9 cellular contexts compared by ENCODE assay signal in genomic region chr22:21698430-21699329, GRCh38. TPM values are rescaled to one million over a fixed set of nuclear protein-coding genes. Genes with fewer than 3 reads are reported as not detected.
DNase-seq lines count a peak whose midpoint lies in the region; ATAC-seq and TF ChIP-seq lines count a peak whose summit lies in the region.
"Had no signal": no experiment of that assay in that cellular context is flagged by ENCODE, and none has a peak within 500 bp of the region (broad histone marks: within the 10 kb centered on the region; RNA-seq: fewer than 3 reads in every experiment).

No MANE protein-coding gene starts in this region.

- no peak overlapping the region for H3K4me3 ChIP-seq in MG63
- no peak overlapping the region for H3K4me3 ChIP-seq in gastroesophageal sphincter
- no peak overlapping the region for H3K4me3 ChIP-seq in Caco-2 (ENCODE audit: low read depth, low read length)

- peaks cover 12% of the 10 kb centered on the region for H3K4me1 Mint-ChIP-seq in Caco-2 (ENCODE audit: low read depth, unreplicated experiment)

- TF ChIP-seq EP300 in gastroesophageal sphincter (IDR thresholded peaks at IDR 0.05): no peak

- peaks cover 23% of the 10 kb centered on the region for H3K36me3 Mint-ChIP-seq in Caco-2 (ENCODE audit: insufficient read depth, unreplicated experiment)

- no peak overlapping the region for H3K27ac Mint-ChIP-seq in Caco-2 (ENCODE audit: unreplicated experiment)

- H3K27ac ChIP-seq in gastroesophageal sphincter: peak overlapping the region; percentile 30 to 84 (median 83)

- TF ChIP-seq CTCF in gastroesophageal sphincter (IDR thresholded peaks at IDR 0.05): no peak
- no peak for TF ChIP-seq CTCF in Caco-2 (IDR thresholded peaks at IDR 0.05; ENCODE audit: insufficient read depth in 1 of 2, low read depth in 1 of 2, low read length in 1 of 2, severe bottlenecking in 1 of 2, unreplicated experiment in 1 of 2)

- DNase-seq in MG63 (peak; percentile 14), sciatic nerve (ENCODE audit: low spot score) (no peak), Caco-2 (no peak), NCI-H1417 treated with DMSO at 0.1 percent for 48 hours (lab: John Stamatoyannopoulos, UW) (no peak), retina (no peak)
- DNase-seq: activated CD8-positive, alpha-beta memory T cell treated with anti-CD3 and anti-CD28 coated beads for 24 hours; stimulated activated CD4-positive, alpha-beta T cell treated with anti-CD3 and anti-CD28 coated beads, Interleukin-4, amount 100 ng/mL, for 24 hours had no signal

- peaks cover 23% of the 10 kb centered on the region for H3K36me3 ChIP-seq in MG63
- H3K36me3 ChIP-seq in gastroesophageal sphincter: peaks cover 0 to 80% of the 10 kb centered on the region in 2 donors
- H3K36me3 ChIP-seq in Caco-2 (ENCODE audit: control insufficient read depth, insufficient read depth, low read length): peaks cover 2% of the 10 kb centered on the region; the same call in 1 of the 2 replicates

- H3K9me3 ChIP-seq in MG63 (no peaks in the 10 kb centered on the region), gastroesophageal sphincter (no peaks in the 10 kb centered on the region), Caco-2 (no peaks in the 10 kb centered on the region)

- ATAC-seq in gastroesophageal sphincter: peak; percentile 55
- peak; percentile 88 for ATAC-seq in sciatic nerve

- H3K9me3 Mint-ChIP-seq in Caco-2 (ENCODE audit: unreplicated experiment): no peaks in the 10 kb centered on the region
- H3K9me3 Mint-ChIP-seq: central memory CD8-positive, alpha-beta T cell had no signal

- H3K4me1 ChIP-seq in gastroesophageal sphincter: peaks cover 2 to 39% (median 13%) of the 10 kb centered on the region in 3 donors
- H3K4me1 ChIP-seq in Caco-2: peaks cover 20% of the 10 kb centered on the region

- POLR2A ChIA-PET in Caco-2 (lab: Charles Lee): interaction anchor here (0.6 kb wide), 2 partner anchors 31 to 37 kb away, joined by 3 to 4 read pairs; no protein-coding TSS in a partner anchor

- H3K27me3 ChIP-seq in MG63 (no peaks in the 10 kb centered on the region), gastroesophageal sphincter (no peaks in the 10 kb centered on the region), Caco-2 (replicated peaks; ENCODE audit: control insufficient read depth, insufficient read depth, low read length) (no peaks in the 10 kb centered on the region)

- no peak for TF ChIP-seq POLR2A in gastroesophageal sphincter (IDR thresholded peaks at IDR 0.05)

- no peaks in the 10 kb centered on the region for H3K27me3 Mint-ChIP-seq in Caco-2 (ENCODE audit: insufficient read depth, unreplicated experiment)
- H3K27me3 Mint-ChIP-seq: central memory CD8-positive, alpha-beta T cell had no signal

- 36 to 44% methylated on average over 6 to 10 of the region's 22 CpGs for WGBS in gastroesophageal sphincter (ENCODE audit: low coverage in 1 of 2), 2 donors

- no TSS peak for BruUV-seq in Caco-2 (replicated peaks; lab: Mats Ljungman, UMichigan)

- intact Hi-C loops in sciatic nerve (cut with DNase I) (no loop called here), Caco-2 (cut with micrococcal nuclease; ENCODE audit: unreplicated experiment) (no loop called here)

- CTCF ChIA-PET in Caco-2 (lab: Charles Lee): interaction anchor here (0.6 kb wide), 1 partner anchor 61 kb away, joined by 3 read pairs; no protein-coding TSS in a partner anchor

- H3K4me3 Mint-ChIP-seq in Caco-2 (ENCODE audit: unreplicated experiment): no peak overlapping the region
- H3K4me3 Mint-ChIP-seq: central memory CD8-positive, alpha-beta T cell had no signal

RNA-seq across cellular contexts. Expression of gene PPIL2, which starts 32.9 kb away (rescaled TPM):
- total RNA-seq in MG63 (2014; rRNA removed; shearing (Covaris generic); ENCODE audit: low replicate concordance): 11.2 and 17.4 TPM in 2 replicates
- total RNA-seq in gastroesophageal sphincter (10 to 100 TPM; 18.6 to 38.0 (median 22.4) TPM), sciatic nerve (31.9 TPM), Caco-2 (2022) (53.2 and 55.0 TPM in 2 replicates)

RNA-seq across cellular contexts. Expression of gene YPEL1, which starts 36.9 kb away (rescaled TPM):
- 0.07 TPM in 1 of 2 replicates, not detected in the other for total RNA-seq in MG63 (2014; rRNA removed; shearing (Covaris generic); ENCODE audit: low replicate concordance)
- total RNA-seq in gastroesophageal sphincter (10 to 100 TPM; 11.6 to 23.1 (median 15.8) TPM), sciatic nerve (8.2 TPM), Caco-2 (2022) (1.2 and 1.3 TPM in 2 replicates)

RNA-seq across cellular contexts. Expression of gene SDF2L1, which starts 56.6 kb away (rescaled TPM):
- 13.9 and 40.9 TPM in 2 replicates for total RNA-seq in MG63 (2014; rRNA removed; shearing (Covaris generic); ENCODE audit: low replicate concordance)
- total RNA-seq in gastroesophageal sphincter (10 to 100 TPM; 20.7 to 44.1 (median 30.5) TPM), sciatic nerve (21.8 TPM), Caco-2 (2022) (48.5 and 49.6 TPM in 2 replicates)
